8 cellular contexts compared by ENCODE assay signal in genomic region chr1:94061513-94062443, GRCh38. TPM values are rescaled to one million over a fixed set of nuclear protein-coding genes. Genes with fewer than 3 reads are reported as not detected.
DNase-seq lines count a peak whose midpoint lies in the region; ATAC-seq lines count a peak whose summit lies in the region.

No MANE protein-coding gene starts in this region.

- H3K4me1 ChIP-seq in SJSA1 (replicated peaks): peaks cover 27% of the 10 kb centered on the region

- no peak overlapping the region for H3K4me3 Mint-ChIP-seq in stimulated activated effector memory CD8-positive, alpha-beta T cell treated with anti-CD3 and anti-CD28 coated beads, Interleukin-12 subunit alpha, Interleukin-12 subunit beta, amount 100 ng/mL, for 72 hours

- H3K27me3 ChIP-seq in SJSA1 (replicated peaks): no peaks in the 10 kb centered on the region

- H3K9me3 Mint-ChIP-seq in stimulated activated effector memory CD8-positive, alpha-beta T cell treated with anti-CD3 and anti-CD28 coated beads, Interleukin-12 subunit alpha, Interleukin-12 subunit beta, amount 100 ng/mL, for 72 hours: no peaks in the 10 kb centered on the region

- no peaks in the 10 kb centered on the region for H3K36me3 ChIP-seq in SJSA1

- ATAC-seq in GM21786 (IDR thresholded peaks at IDR 0.05; ENCODE audit: unreplicated experiment) (peak; percentile 79), left lobe of liver (peak; percentile 98)
- ATAC-seq in stimulated activated effector memory CD8-positive, alpha-beta T cell treated with anti-CD3 and anti-CD28 coated beads, Interleukin-12 subunit alpha, Interleukin-12 subunit beta, amount 100 ng/mL, for 72 hours: peak; percentile 70

- in situ Hi-C loops in KBM-7 (cut with MboI; ENCODE audit: low pct_unique_long_range_greater_than_20kb, low sequenced_read_pairs): loop anchor here (25.0 kb wide), 2 partner anchors 176 to 401 kb away; partner anchors contain the start of gene ARHGAP29

- H3K4me3 ChIP-seq in SJSA1: no peak overlapping the region

- H3K36me3 Mint-ChIP-seq in stimulated activated effector memory CD8-positive, alpha-beta T cell treated with anti-CD3 and anti-CD28 coated beads, Interleukin-12 subunit alpha, Interleukin-12 subunit beta, amount 100 ng/mL, for 72 hours: no peaks in the 10 kb centered on the region

- DNase-seq in SIG-M5 treated with dmso at 0.1 percent for 504 hours (lab: John Stamatoyannopoulos, UW; ENCODE audit: unreplicated experiment) (peak; percentile 49), SIG-M5 (lab: John Stamatoyannopoulos, UW) (no peak), KBM-7 (peak; percentile 75), SJSA1 (ENCODE audit: low read depth in 1 of 2, low spot score in 2 of 2) (peak; percentile 66 to 82), caudate nucleus (lab: John Stamatoyannopoulos, UW) (peak in 38 of 61 donors; percentile 3 to 66 (median 31)), left lobe of liver (ENCODE audit: low spot score) (peak; percentile 78)
- no peak for DNase-seq in stimulated activated effector memory CD8-positive, alpha-beta T cell treated with anti-CD3 and anti-CD28 coated beads, Interleukin-12 subunit alpha, Interleukin-12 subunit beta, amount 100 ng/mL, for 72 hours (ENCODE audit: low spot score in 2 of 2)

- H3K9me3 ChIP-seq in SJSA1 (replicated peaks): no peaks in the 10 kb centered on the region

- H3K27ac ChIP-seq in SJSA1 (peak overlapping the region; percentile 27; the same call in 1 of the 2 replicates), caudate nucleus (ENCODE audit: low read depth, low read length) (no peak overlapping the region)

- H3K4me1 Mint-ChIP-seq in stimulated activated effector memory CD8-positive, alpha-beta T cell treated with anti-CD3 and anti-CD28 coated beads, Interleukin-12 subunit alpha, Interleukin-12 subunit beta, amount 100 ng/mL, for 72 hours: no peaks in the 10 kb centered on the region

- no peak overlapping the region for H3K27ac Mint-ChIP-seq in stimulated activated effector memory CD8-positive, alpha-beta T cell treated with anti-CD3 and anti-CD28 coated beads, Interleukin-12 subunit alpha, Interleukin-12 subunit beta, amount 100 ng/mL, for 72 hours

RNA-seq across cellular contexts. Expression of gene ABCA4, which starts 59.2 kb away (rescaled TPM):
- 0.11 TPM in 1 of 2 replicates, not detected in the other for total RNA-seq in SJSA1 (2014; rRNA removed; shearing (Covaris generic))
- total RNA-seq in left lobe of liver: 0.83 TPM

Comparison
In these comparisons a context has a peak if more than half of its experiments do, and no peak if none do; other contexts are left out.
1. DNase-seq: peak in SIG-M5 treated with dmso at 0.1 percent for 504 hours (single experiment), KBM-7 (single experiment), SJSA1 (2 of 2), caudate nucleus (38 of 61) and left lobe of liver (single experiment); none in SIG-M5 (single experiment) and stimulated activated effector memory CD8-positive, alpha-beta T cell treated with anti-CD3 and anti-CD28 coated beads, Interleukin-12 subunit alpha, Interleukin-12 subunit beta, amount 100 ng/mL, for 72 hours (0 of 2).
2. Peak in every context shown above with its lines, with median percentiles within 50 percentile points of each other: ATAC-seq.